16 cellular contexts compared by ENCODE assay signal in the genomic region with DNA sequence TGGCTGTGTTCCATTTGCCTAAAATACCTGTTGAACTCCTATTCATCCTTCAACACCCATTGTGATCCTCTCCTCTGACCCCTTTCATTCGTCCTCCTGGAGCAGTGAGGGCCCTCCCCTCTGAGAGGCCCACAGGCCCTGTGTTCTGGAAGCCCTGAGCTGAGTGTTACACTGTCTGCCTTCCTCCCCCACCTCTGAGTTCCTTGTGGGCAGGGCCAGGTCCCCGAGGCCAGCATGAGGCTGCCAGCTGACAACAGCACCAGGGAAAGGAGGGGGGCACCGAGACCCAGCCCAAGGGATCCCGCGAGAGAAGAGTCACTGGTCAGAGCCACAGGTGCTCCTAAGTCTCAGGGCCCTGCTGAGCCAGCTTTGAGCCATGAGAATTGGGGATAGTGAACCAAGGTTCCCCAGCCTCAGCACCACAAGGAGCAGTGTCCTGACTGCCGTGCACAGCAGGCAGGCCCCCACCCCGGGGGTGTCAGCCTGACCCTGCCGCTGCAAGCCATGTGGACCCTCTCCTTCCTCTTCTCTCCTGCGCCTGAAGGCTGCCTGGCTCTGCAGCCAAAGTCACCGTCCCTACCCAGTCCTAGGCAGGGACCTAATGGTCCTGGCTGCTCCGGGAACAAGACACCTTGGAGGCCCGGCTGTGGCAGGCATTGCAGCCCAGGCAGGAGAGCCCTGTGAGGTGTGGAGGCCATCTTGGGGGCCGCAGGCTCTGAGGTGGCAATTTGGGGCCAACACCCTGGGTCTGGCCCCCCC. TPM values are rescaled to one million over a fixed set of nuclear protein-coding genes. Genes with fewer than 3 reads are reported as not detected.
A peak's percentile ranks its signal among the peaks of the same experiment; 100 is the strongest.
DNase-seq lines count a peak whose midpoint lies in the region; ATAC-seq and TF ChIP-seq lines count a peak whose summit lies in the region.
"Had no signal": no experiment of that assay in that cellular context is flagged by ENCODE, and none has a peak within 500 bp of the region (broad histone marks: within the 10 kb centered on the region; RNA-seq: fewer than 3 reads in every experiment).

No MANE protein-coding gene starts in this region.

- H3K4me1 ChIP-seq in lower lobe of right lung = peaks cover 16% of the 10 kb centered on the region
- H3K4me1 ChIP-seq: SJSA1 had no signal

- peaks cover 6% of the 10 kb centered on the region for H3K36me3 ChIP-seq in lower lobe of right lung
- H3K36me3 ChIP-seq: SJSA1 had no signal

- no peaks in the 10 kb centered on the region for H3K9me3 ChIP-seq in lower lobe of right lung
- H3K9me3 ChIP-seq: neutrophil, SJSA1 had no signal

- in situ Hi-C loops in GM13976 (cut with MboI; ENCODE audit: low sequenced_read_pairs, unreplicated experiment) (no loop called here), G401 (cut with HindIII; ENCODE audit: low sequenced_read_pairs) (no loop called here)

- DNase-seq in Right ventricle myocardium inferior (ENCODE audit: missing footprints) (peak; percentile 67), Right ventricle myocardium superior (no peak), lower lobe of right lung (peak; percentile 37), putamen (ENCODE audit: low spot score) (no peak), GM13976 (ENCODE audit: low spot score) (no peak), G401 (ENCODE audit: low spot score) (no peak)
- DNase-seq in activated CD8-positive, alpha-beta memory T cell treated with anti-CD3 and anti-CD28 coated beads, Interleukin-2, amount 50 U/mL, for 4 hours = peak; percentile 10
- DNase-seq: hypothalamus, NCI-H2081 had no signal

- no peak overlapping the region for H3K4me3 ChIP-seq in lower lobe of right lung
- H3K4me3 ChIP-seq: coronary artery, GM12878, SJSA1 had no signal

- TF ChIP-seq CTCF in lower lobe of right lung (IDR thresholded peaks at IDR 0.05) (no peak), GM13976 (IDR thresholded peaks at IDR 0.05; ENCODE audit: borderline replicate concordance, control extremely low read depth, extremely low read depth, insufficient read depth, missing control alignments) (no peak)

- H3K27ac ChIP-seq in lower lobe of right lung = no peak overlapping the region
- H3K27ac ChIP-seq: C4-2B, coronary artery, neutrophil, SJSA1 had no signal

- ATAC-seq in Right ventricle myocardium inferior (no peak), Right ventricle myocardium superior (ENCODE audit: poor library complexity) (no peak), lower lobe of right lung (no peak), HG03025 (IDR thresholded peaks at IDR 0.05; ENCODE audit: low FRiP score, unreplicated experiment) (no peak)
- ATAC-seq: GM12878, HCT116 had no signal

- intact Hi-C loops in Right ventricle myocardium inferior (cut with DNase I) = no loop called here
- intact Hi-C loops in Right ventricle myocardium superior (cut with DNase I) = no loop called here
- intact Hi-C loops in lower lobe of right lung (cut with DNase I) = no loop called here

- no peaks in the 10 kb centered on the region for H3K27me3 ChIP-seq in lower lobe of right lung (ENCODE audit: low read depth)
- H3K27me3 ChIP-seq: neutrophil, SJSA1 had no signal

RNA-seq across cellular contexts. Expression of a gene that starts 52.5 kb away (rescaled TPM):
- 0.68 TPM for total RNA-seq in Right ventricle myocardium inferior
- 0.46 TPM for total RNA-seq in Right ventricle myocardium superior
- total RNA-seq in lower lobe of right lung = 1.3 TPM
- total RNA-seq in G401 (2014; rRNA removed; shearing (Covaris generic)) = 0.31 and 1.3 TPM in 2 replicates
- total RNA-seq: SJSA1 had no signal

Comparison
In these comparisons a context has a peak if more than half of its experiments do, and no peak if none do; other contexts are left out.
1. DNase-seq: peak in Right ventricle myocardium inferior (single experiment), activated CD8-positive, alpha-beta memory T cell treated with anti-CD3 and anti-CD28 coated beads, Interleukin-2, amount 50 U/mL, for 4 hours (single experiment) and lower lobe of right lung (single experiment); none in Right ventricle myocardium superior (single experiment), putamen (single experiment), GM13976 (single experiment) and G401 (single experiment).